Comparison of ENCODE assay signal across 26 cellular contexts in the genomic region with DNA sequence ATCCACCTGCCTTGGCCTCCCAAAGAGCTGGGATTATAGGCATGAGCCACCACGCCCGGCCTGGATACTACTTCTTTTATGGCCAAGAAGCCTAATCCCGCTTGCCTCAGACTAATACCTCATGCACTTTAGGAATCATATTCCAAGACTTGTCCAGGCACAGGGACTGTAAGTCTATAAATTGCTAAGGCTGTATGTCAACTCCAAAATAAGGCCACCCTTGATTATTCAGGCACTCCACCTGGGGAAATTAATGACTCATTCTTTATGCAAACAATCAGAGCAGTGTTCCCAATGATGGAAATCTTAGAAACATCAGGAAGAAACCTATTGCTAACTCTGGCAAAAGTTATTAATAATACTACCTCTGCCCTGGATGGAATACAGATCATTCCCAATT.
DNase-seq lines count a peak whose midpoint lies in the region; ATAC-seq, FAIRE-seq and TF ChIP-seq lines count a peak whose summit lies in the region.
"Had no signal": no experiment of that assay in that cellular context is flagged by ENCODE, and none has a peak within 500 bp of the region (broad histone marks: within the 10 kb centered on the region; RNA-seq: fewer than 3 reads in every experiment).

No MANE protein-coding gene starts in this region.

- no TSS peak for BruUV-seq in mammary epithelial cell (replicated peaks; lab: Mats Ljungman, UMichigan)

- H3K4me2 ChIP-seq in mammary epithelial cell (ENCODE audit: insufficient read depth, low read depth, low read length), result no peak overlapping the region
- H3K4me2 ChIP-seq: BLaER1, KMS-11, PC-9 had no signal

- no peaks in the 10 kb centered on the region for H3K27me3 ChIP-seq in mammary epithelial cell (ENCODE audit: insufficient read depth, low read length)
- no peaks in the 10 kb centered on the region for H3K27me3 ChIP-seq in pancreas
- H3K27me3 ChIP-seq: BLaER1 had no signal

- peaks cover 4% of the 10 kb centered on the region for H3K4me1 ChIP-seq in mammary epithelial cell (ENCODE audit: insufficient read depth, low read length)
- H3K4me1 ChIP-seq in pancreas, result no peaks in the 10 kb centered on the region
- H3K4me1 ChIP-seq: BLaER1 had no signal

- intact Hi-C loops in mammary epithelial cell (cut with micrococcal nuclease) (no loop called here), pancreas (cut with DNase I) (no loop called here)

- peak; percentile 40 to 74 (median 60) for ATAC-seq in pancreas
- ATAC-seq: HCT116 had no signal

- in situ Hi-C loops in mammary epithelial cell (cut with MboI; ENCODE audit: low sequenced_read_pairs in 2 of 2), result no loop called here
- in situ Hi-C loops in GM13976 (cut with MboI; ENCODE audit: low sequenced_read_pairs, unreplicated experiment), result no loop called here

- DNase-seq in NCI-H69 (lab: John Stamatoyannopoulos, UW) (peak; percentile 1), mammary epithelial cell (peak; percentile 77), epithelial cell of prostate (ENCODE audit: low read depth, low spot score) (peak; percentile 46), pancreas (no peak), HPDE6-E6E7 (ENCODE audit: extremely low spot score) (no peak), GM19238 (ENCODE audit: insufficient read length, low spot score) (no peak), GM13976 (ENCODE audit: low spot score) (no peak), UCSD-AML1 (lab: John Stamatoyannopoulos, UW; ENCODE audit: unreplicated experiment) (no peak)
- DNase-seq: CD4-positive, alpha-beta T cell; NCI-H1092; NCI-H1417 treated with DMSO at 0.1 percent for 48 hours; NCI-H1694 treated with DMSO at 0.1 percent for 48 hours; NCI-H2081; NCI-H2171; NCI-H345; NCI-H524 treated with DMSO at 0.1 percent for 48 hours; NCI-H82; NK-92 treated with Interleukin-12 subunit alpha and Interleukin-12 subunit beta, amount 100 ng/mL, for 24 hours; PC-9; SHP77 had no signal

- no peaks in the 10 kb centered on the region for H3K9me3 ChIP-seq in mammary epithelial cell (replicated peaks; ENCODE audit: insufficient read depth, low read length)
- no peaks in the 10 kb centered on the region for H3K9me3 ChIP-seq in pancreas
- H3K9me3 ChIP-seq: BLaER1 had no signal

- FAIRE-seq in pancreas (lab: Jason Lieb, UNC), result no peak
- FAIRE-seq: A204.1, D721Med, G401.6 had no signal

- H3K79me2 ChIP-seq in mammary epithelial cell (ENCODE audit: insufficient read depth, low read length), result no peaks in the 10 kb centered on the region

- no peaks in the 10 kb centered on the region for H4K20me1 ChIP-seq in mammary epithelial cell (ENCODE audit: insufficient read depth, low read length)
- H4K20me1 ChIP-seq: BLaER1 had no signal

- TF ChIP-seq CTCF in mammary epithelial cell (conservative IDR thresholded peaks at IDR 0.05 in 1 of 2, IDR thresholded peaks at IDR 0.05 in 1 of 2; ENCODE audit: extremely low read depth in 1 of 2, insufficient read depth in 1 of 2, low read depth in 1 of 2, low read length in 2 of 2) (no peak), pancreas (IDR thresholded peaks at IDR 0.05) (no peak), GM13976 (IDR thresholded peaks at IDR 0.05; ENCODE audit: borderline replicate concordance, control extremely low read depth, extremely low read depth, insufficient read depth, missing control alignments) (no peak)

- dilution Hi-C loops in mammary epithelial cell (cut with HindIII; ENCODE audit: low sequenced_read_pairs), result no loop called here

- no peak overlapping the region for H3K4me3 ChIP-seq in mammary epithelial cell (replicated peaks in 1 of 3; ENCODE audit: insufficient read depth in 1 of 3, low read depth in 2 of 3, low read length in 3 of 3)
- no peak overlapping the region for H3K4me3 ChIP-seq in pancreas
- H3K4me3 ChIP-seq: BLaER1, PC-9 had no signal

- H3K36me3 ChIP-seq in mammary epithelial cell (ENCODE audit: insufficient read depth, low read length), result no peaks in the 10 kb centered on the region
- no peaks in the 10 kb centered on the region for H3K36me3 ChIP-seq in pancreas
- H3K36me3 ChIP-seq: BLaER1 had no signal

- H2AFZ ChIP-seq in mammary epithelial cell (ENCODE audit: low read depth, low read length), result no peak overlapping the region
- H2AFZ ChIP-seq: PC-9 had no signal

- WGBS in mammary epithelial cell (ENCODE audit: low coverage, missing lambda C conversion rate), result 0% methylated on average over 2 of the region's 3 CpGs
- WGBS in pancreas, 2 donors, result 92 to 95% methylated on average over 3 of the region's 3 CpGs

- H3K9ac ChIP-seq in mammary epithelial cell (ENCODE audit: insufficient read depth, low read length), result no peak overlapping the region
- H3K9ac ChIP-seq: BLaER1, KMS-11 had no signal

- CTCF ChIA-PET in mammary epithelial cell (lab: Charles Lee; ENCODE audit: low non-redundant PET), result no interaction called here

- no peak overlapping the region for H3K27ac ChIP-seq in mammary epithelial cell (ENCODE audit: insufficient read depth, low read depth, low read length)
- H3K27ac ChIP-seq in epithelial cell of prostate, result peak overlapping the region; percentile 15
- no peak overlapping the region for H3K27ac ChIP-seq in pancreas
- H3K27ac ChIP-seq: BLaER1, KMS-11, PC-9 had no signal

Comparison
In these comparisons a context has a peak if more than half of its experiments do, and no peak if none do; other contexts are left out.
1. DNase-seq: peak in NCI-H69 (single experiment), mammary epithelial cell (single experiment) and epithelial cell of prostate (single experiment); none in pancreas (0 of 6), HPDE6-E6E7 (single experiment), GM19238 (single experiment), GM13976 (single experiment) and UCSD-AML1 (single experiment).